1 cellular context compared by ENCODE assay signal in the genomic region with DNA sequence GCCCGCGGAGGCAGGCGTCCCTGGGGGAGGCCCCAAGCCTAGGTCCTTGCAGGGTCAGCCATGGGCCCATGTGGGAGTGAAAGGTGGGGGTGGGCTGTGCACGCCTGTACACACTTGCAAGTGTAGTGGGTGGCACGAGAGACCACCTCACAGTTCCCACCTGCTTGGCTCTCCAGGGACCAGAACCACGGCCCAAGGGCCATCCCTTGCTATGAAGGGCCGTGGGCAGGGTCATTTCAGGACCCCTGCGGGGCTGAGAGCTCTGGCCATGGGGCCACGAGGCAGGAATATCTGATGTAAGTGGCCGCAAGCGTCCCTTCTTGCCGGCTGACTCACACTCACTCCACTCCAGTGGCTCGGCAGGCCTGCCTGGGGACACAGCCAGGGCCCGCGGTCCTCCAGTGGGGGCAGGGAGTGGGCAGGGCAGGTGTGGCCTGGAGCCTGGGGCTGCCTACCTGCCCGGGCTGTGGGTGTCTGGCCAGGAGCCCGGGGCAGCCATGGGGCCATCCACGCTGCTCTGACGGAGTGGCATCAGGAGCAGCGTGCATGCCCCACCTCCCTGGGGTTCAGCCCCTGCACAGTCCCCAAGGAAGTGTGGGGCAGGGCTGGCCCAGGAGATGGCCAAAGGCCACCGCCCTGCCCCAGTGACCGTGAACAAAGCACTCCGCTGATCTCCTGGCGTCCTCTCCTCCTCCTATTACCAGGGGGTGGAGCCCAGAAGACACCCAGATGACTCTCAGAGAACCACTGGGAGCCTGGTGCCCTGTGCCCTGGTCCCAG.
TF ChIP-seq lines count a peak whose summit lies in the region.

No MANE protein-coding gene starts in this region.

TF ChIP-seq in HEK293, 187 proteins besides CTCF, POLR2A, EP300 and RAD21 (continued from another document and continues in another):
- TF ChIP-seq ZNF18 (tag by site-specific recombination; IDR thresholded peaks at IDR 0.05), result peak; percentile 90
- TF ChIP-seq ZNF560 (tag by site-specific recombination; IDR thresholded peaks at IDR 0.05; ENCODE audit: borderline replicate concordance), result no peak
- TF ChIP-seq SALL2 (tag by site-specific recombination; IDR thresholded peaks at IDR 0.05; ENCODE audit: borderline replicate concordance), result no peak
- no peak for TF ChIP-seq MZF1 (tag by site-specific recombination; IDR thresholded peaks at IDR 0.05; ENCODE audit: borderline replicate concordance)
- TF ChIP-seq ZNF792 (tag by site-specific recombination; IDR thresholded peaks at IDR 0.05), result no peak
- TF ChIP-seq, protein P1, sequence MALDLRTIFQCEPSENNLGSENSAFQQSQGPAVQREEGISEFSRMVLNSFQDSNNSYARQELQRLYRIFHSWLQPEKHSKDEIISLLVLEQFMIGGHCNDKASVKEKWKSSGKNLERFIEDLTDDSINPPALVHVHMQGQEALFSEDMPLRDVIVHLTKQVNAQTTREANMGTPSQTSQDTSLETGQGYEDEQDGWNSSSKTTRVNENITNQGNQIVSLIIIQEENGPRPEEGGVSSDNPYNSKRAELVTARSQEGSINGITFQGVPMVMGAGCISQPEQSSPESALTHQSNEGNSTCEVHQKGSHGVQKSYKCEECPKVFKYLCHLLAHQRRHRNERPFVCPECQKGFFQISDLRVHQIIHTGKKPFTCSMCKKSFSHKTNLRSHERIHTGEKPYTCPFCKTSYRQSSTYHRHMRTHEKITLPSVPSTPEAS (tag by site-specific recombination; IDR thresholded peaks at IDR 0.05), result no peak
- TF ChIP-seq KLF9 (tag by site-specific recombination; IDR thresholded peaks at IDR 0.05; ENCODE audit: low read depth), result peak; percentile 30; the same call in 1 of the 2 replicates
- TF ChIP-seq PRDM10 (tag by site-specific recombination; IDR thresholded peaks at IDR 0.05), result peak; percentile 19
- no peak for TF ChIP-seq ZNF624 (tag by site-specific recombination; IDR thresholded peaks at IDR 0.05)
- TF ChIP-seq ZSCAN30 (tag by site-specific recombination; IDR thresholded peaks at IDR 0.05), result 0 out of 2 replicates have a peak, but pooled peaks have one; percentile 31
- TF ChIP-seq ZBTB7A (tag by site-specific recombination; IDR thresholded peaks at IDR 0.05; ENCODE audit: low read depth), result no peak
- peak; percentile 93 for TF ChIP-seq ZIC2 (tag by site-specific recombination; IDR thresholded peaks at IDR 0.05)
- no peak for TF ChIP-seq ZNF837 (tag by site-specific recombination; IDR thresholded peaks at IDR 0.05)
- TF ChIP-seq ZBTB21 (tag by site-specific recombination; IDR thresholded peaks at IDR 0.05), result no peak
- TF ChIP-seq ZNF398 (tag by site-specific recombination; IDR thresholded peaks at IDR 0.05), result 0 out of 2 replicates have a peak, but pooled peaks have one; percentile 25
- no peak for TF ChIP-seq ZNF777 (tag by site-specific recombination; IDR thresholded peaks at IDR 0.05; ENCODE audit: borderline replicate concordance)
- TF ChIP-seq ZFP41 (tag by site-specific recombination; IDR thresholded peaks at IDR 0.05; ENCODE audit: borderline replicate concordance), result no peak
- no peak for TF ChIP-seq ZBTB1 (tag by site-specific recombination; IDR thresholded peaks at IDR 0.05)
- TF ChIP-seq ZNF701 (tag by site-specific recombination; IDR thresholded peaks at IDR 0.05), result no peak
- no peak for TF ChIP-seq ZNF426 (tag by site-specific recombination; IDR thresholded peaks at IDR 0.05)
- 0 out of 2 replicates have a peak, but pooled peaks have one; percentile 3 for TF ChIP-seq ZNF2 (tag by site-specific recombination; IDR thresholded peaks at IDR 0.05)
- TF ChIP-seq ZNF121 (tag by site-specific recombination; IDR thresholded peaks at IDR 0.05), result no peak
- no peak; the same call in 1 of the 2 replicates for TF ChIP-seq HOXD13 (CRISPR knock-in tag; IDR thresholded peaks at IDR 0.05; ENCODE audit: borderline replicate concordance)
- TF ChIP-seq ZNF354C (tag by site-specific recombination; IDR thresholded peaks at IDR 0.05; ENCODE audit: borderline replicate concordance, low read depth), result no peak
- TF ChIP-seq SP7 (tag by site-specific recombination; IDR thresholded peaks at IDR 0.05), result 0 out of 2 replicates have a peak, but pooled peaks have one; percentile 44
- 0 out of 2 replicates have a peak, but pooled peaks have one; percentile 19 for TF ChIP-seq ZNF600 (tag by site-specific recombination; IDR thresholded peaks at IDR 0.05)
- no peak for TF ChIP-seq ZNF555 (tag by site-specific recombination; conservative IDR thresholded peaks at IDR 0.05)
- TF ChIP-seq ZNF677 (tag by site-specific recombination; IDR thresholded peaks at IDR 0.05), result no peak
- no peak for TF ChIP-seq ZNF768 (tag by site-specific recombination; IDR thresholded peaks at IDR 0.05)
- TF ChIP-seq ZNF324 (tag by site-specific recombination; IDR thresholded peaks at IDR 0.05), result peak; percentile 80
- no peak for TF ChIP-seq MEIS1 (CRISPR knock-in tag; IDR thresholded peaks at IDR 0.05; ENCODE audit: borderline replicate concordance)
- TF ChIP-seq ZNF621 (tag by site-specific recombination; IDR thresholded peaks at IDR 0.05), result no peak
- TF ChIP-seq ZNF747 (tag by site-specific recombination; IDR thresholded peaks at IDR 0.05), result no peak
- no peak for TF ChIP-seq ZNF239 (tag by site-specific recombination; IDR thresholded peaks at IDR 0.05)
- TF ChIP-seq ZNF19 (tag by site-specific recombination; IDR thresholded peaks at IDR 0.05; ENCODE audit: low read depth), result no peak
- TF ChIP-seq GLI4 (tag by site-specific recombination; IDR thresholded peaks at IDR 0.05), result no peak
- no peak for TF ChIP-seq SCRT1 (tag by site-specific recombination; IDR thresholded peaks at IDR 0.05; ENCODE audit: borderline replicate concordance)
- no peak for TF ChIP-seq ZFP3 (tag by site-specific recombination; IDR thresholded peaks at IDR 0.05; ENCODE audit: low read depth)
- no peak for TF ChIP-seq ZNF654 (tag by site-specific recombination; IDR thresholded peaks at IDR 0.05; ENCODE audit: low read depth)
- no peak for TF ChIP-seq ZNF530 (tag by site-specific recombination; IDR thresholded peaks at IDR 0.05; ENCODE audit: low read depth)
- no peak for TF ChIP-seq ZNF10 (tag by site-specific recombination; IDR thresholded peaks at IDR 0.05)
- TF ChIP-seq BCL11B (tag by site-specific recombination; IDR thresholded peaks at IDR 0.05; ENCODE audit: low read depth), result no peak
- TF ChIP-seq IKZF3 (tag by site-specific recombination; IDR thresholded peaks at IDR 0.05), result 0 out of 2 replicates have a peak, but pooled peaks have one; percentile 10
- peak; percentile 42; the same call in 1 of the 2 replicates for TF ChIP-seq SP3 (tag by site-specific recombination; IDR thresholded peaks at IDR 0.05)
- no peak for TF ChIP-seq ZNF138 (tag by site-specific recombination; IDR thresholded peaks at IDR 0.05; ENCODE audit: borderline replicate concordance)
- TF ChIP-seq ZNF266 (tag by site-specific recombination; IDR thresholded peaks at IDR 0.05; ENCODE audit: low read depth), result no peak
- no peak for TF ChIP-seq ZBTB49 (tag by site-specific recombination; IDR thresholded peaks at IDR 0.05; ENCODE audit: low read depth)
- TF ChIP-seq, protein P2, sequence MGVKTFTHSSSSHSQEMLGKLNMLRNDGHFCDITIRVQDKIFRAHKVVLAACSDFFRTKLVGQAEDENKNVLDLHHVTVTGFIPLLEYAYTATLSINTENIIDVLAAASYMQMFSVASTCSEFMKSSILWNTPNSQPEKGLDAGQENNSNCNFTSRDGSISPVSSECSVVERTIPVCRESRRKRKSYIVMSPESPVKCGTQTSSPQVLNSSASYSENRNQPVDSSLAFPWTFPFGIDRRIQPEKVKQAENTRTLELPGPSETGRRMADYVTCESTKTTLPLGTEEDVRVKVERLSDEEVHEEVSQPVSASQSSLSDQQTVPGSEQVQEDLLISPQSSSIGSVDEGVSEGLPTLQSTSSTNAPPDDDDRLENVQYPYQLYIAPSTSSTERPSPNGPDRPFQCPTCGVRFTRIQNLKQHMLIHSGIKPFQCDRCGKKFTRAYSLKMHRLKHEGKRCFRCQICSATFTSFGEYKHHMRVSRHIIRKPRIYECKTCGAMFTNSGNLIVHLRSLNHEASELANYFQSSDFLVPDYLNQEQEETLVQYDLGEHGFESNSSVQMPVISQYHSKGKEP (tag by site-specific recombination; IDR thresholded peaks at IDR 0.05), result no peak
- TF ChIP-seq ZSCAN18 (tag by site-specific recombination; IDR thresholded peaks at IDR 0.05), result no peak
- no peak for TF ChIP-seq ZNF571 (tag by site-specific recombination; IDR thresholded peaks at IDR 0.05)
- no peak for TF ChIP-seq SCRT2 (tag by site-specific recombination; IDR thresholded peaks at IDR 0.05)
- no peak for TF ChIP-seq TRIM28 (IDR thresholded peaks at IDR 0.05; ENCODE audit: borderline replicate concordance, low read length)
- TF ChIP-seq ZSCAN23 (tag by site-specific recombination; IDR thresholded peaks at IDR 0.05), result no peak
- no peak for TF ChIP-seq ZNF707 (tag by site-specific recombination; IDR thresholded peaks at IDR 0.05)
- TF ChIP-seq ZNF311 (tag by site-specific recombination; IDR thresholded peaks at IDR 0.05; ENCODE audit: borderline replicate concordance), result no peak
- TF ChIP-seq ZNF514 (tag by site-specific recombination; IDR thresholded peaks at IDR 0.05), result no peak
- TF ChIP-seq ZNF501 (tag by site-specific recombination; IDR thresholded peaks at IDR 0.05), result no peak
